Comparison of ENCODE assay signal across 14 cellular contexts in the genomic region with DNA sequence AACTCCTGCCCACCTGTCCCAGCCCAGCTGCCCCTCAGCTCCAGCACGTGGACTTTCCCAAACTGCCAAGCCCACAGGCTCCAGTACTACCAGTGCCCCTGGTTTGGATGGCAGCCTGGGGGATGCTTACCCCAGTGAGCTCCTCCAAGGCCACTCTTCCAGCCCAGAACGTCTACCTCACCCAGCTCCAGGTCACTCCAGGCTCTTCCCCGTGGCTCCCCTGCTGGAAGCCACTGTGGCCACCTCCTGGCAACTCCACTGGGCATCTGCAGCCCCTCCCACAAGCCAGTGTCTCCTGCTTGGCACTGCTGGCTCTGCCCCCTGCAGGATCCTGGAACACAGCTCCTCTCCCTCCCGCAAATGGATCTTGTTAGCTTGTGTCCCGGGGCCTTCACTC. TPM values are rescaled to one million over a fixed set of nuclear protein-coding genes. Genes with fewer than 3 reads are reported as not detected.
A peak's percentile ranks its signal among the peaks of the same experiment; 100 is the strongest.
DNase-seq lines count a peak whose midpoint lies in the region; ATAC-seq, FAIRE-seq and TF ChIP-seq lines count a peak whose summit lies in the region.
"Had no signal": no experiment of that assay in that cellular context is flagged by ENCODE, and none has a peak within 500 bp of the region (broad histone marks: within the 10 kb centered on the region; RNA-seq: fewer than 3 reads in every experiment).

No MANE protein-coding gene starts in this region.

- WGBS in thyroid gland, 2 donors, result 68 to 87% methylated on average over 2 to 5 of the region's 5 CpGs

- ATAC-seq in Right ventricle myocardium superior (ENCODE audit: poor library complexity) (peak; percentile 45), HG03378 (IDR thresholded peaks at IDR 0.05; ENCODE audit: unreplicated experiment) (no peak), GM19455 (IDR thresholded peaks at IDR 0.05; ENCODE audit: unreplicated experiment) (no peak)

- H3K36me3 ChIP-seq in keratinocyte (ENCODE audit: control insufficient read depth in 2 of 2, extremely low read depth in 1 of 2, insufficient read depth in 2 of 2, low read length in 2 of 2) (no peaks in the 10 kb centered on the region), thyroid gland (no peaks in the 10 kb centered on the region)
- H3K36me3 ChIP-seq: neutrophil, Peyer's patch had no signal

- H3K4me2 ChIP-seq in keratinocyte (ENCODE audit: control insufficient read depth, extremely low read depth, insufficient read depth, low read depth, low read length), result peak overlapping the region; percentile 66

- peaks cover 4% of the 10 kb centered on the region for H3K9me1 ChIP-seq in keratinocyte (ENCODE audit: control insufficient read depth, extremely low read depth, insufficient read depth, low read length)

- dilution Hi-C loops in keratinocyte (cut with MboI; ENCODE audit: extremely low pct_ligation_motif_present, low sequenced_read_pairs), result no loop called here

- H3K79me2 ChIP-seq in keratinocyte (ENCODE audit: control insufficient read depth, insufficient read depth, low read length), result no peaks in the 10 kb centered on the region

- no peak for FAIRE-seq in keratinocyte (lab: Jason Lieb, UNC)
- FAIRE-seq: G401.6 had no signal

- POLR2A ChIA-PET in RWPE1 (lab: Yijun Ruan, JAX; ENCODE audit: low non-redundant PET), result no interaction called here

- H4K20me1 ChIP-seq in keratinocyte (ENCODE audit: control insufficient read depth, extremely low read depth, insufficient read depth, low read length), result peaks cover 12% of the 10 kb centered on the region

- no peak overlapping the region for H3K9ac ChIP-seq in keratinocyte (ENCODE audit: control insufficient read depth, extremely low read depth, insufficient read depth, low read length)

- H3K27me3 ChIP-seq in keratinocyte (ENCODE audit: control insufficient read depth, extremely low read depth, insufficient read depth, low read length) (peaks cover 5% of the 10 kb centered on the region), thyroid gland (no peaks in the 10 kb centered on the region)
- H3K27me3 ChIP-seq: neutrophil, Peyer's patch had no signal

- DNase-seq in Right ventricle myocardium superior, result no peak
- no peak for DNase-seq in cardiac septum (ENCODE audit: low spot score)
- no peak for DNase-seq in RWPE1 (ENCODE audit: low spot score)
- no peak for DNase-seq in keratinocyte (ENCODE audit: low read depth, low spot score)
- DNase-seq in thyroid gland, result peak in 1 of 2 donors; percentile 26
- DNase-seq in HCEC 1CT, result no peak
- DNase-seq: left cardiac atrium, NCI-H2171 treated with DMSO at 0.1 percent for 48 hours had no signal

- intact Hi-C loops in Right ventricle myocardium superior (cut with DNase I) (no loop called here), cardiac septum (cut with DNase I) (no loop called here), thyroid gland (cut with DNase I) (no loop called here)

- TF ChIP-seq CTCF in RWPE1 (conservative IDR thresholded peaks at IDR 0.05; ENCODE audit: low read depth) (no peak), keratinocyte (optimal IDR thresholded peaks at IDR 0.05 in 1 of 3, IDR thresholded peaks at IDR 0.05 in 1 of 3, conservative IDR thresholded peaks at IDR 0.05 in 1 of 3; ENCODE audit: extremely low read depth in 1 of 3, insufficient read depth in 2 of 3, low read length in 3 of 3) (peak in 1 of 3 experiments; percentile 14), thyroid gland (IDR thresholded peaks at IDR 0.05) (no peak)

- CTCF ChIA-PET in RWPE1 (lab: Yijun Ruan, JAX), result interaction anchor here (0.7 kb wide), 1 partner anchor 26 kb away, joined by 4 read pairs; no protein-coding TSS in a partner anchor

- peaks cover 26% of the 10 kb centered on the region for H3K4me1 ChIP-seq in keratinocyte (ENCODE audit: control insufficient read depth, extremely low read depth, insufficient read depth, low read length)
- H3K4me1 ChIP-seq in thyroid gland, result peaks cover 38% of the 10 kb centered on the region in 2 donors
- H3K4me1 ChIP-seq: Peyer's patch had no signal

- H2AFZ ChIP-seq in keratinocyte (ENCODE audit: control insufficient read depth, low read length), result peak overlapping the region; percentile 22

- H3K4me3 ChIP-seq in keratinocyte (ENCODE audit: control insufficient read depth in 2 of 3, extremely low read depth in 1 of 3, insufficient read depth in 2 of 3, low read depth in 1 of 3, low read length in 3 of 3), result peak overlapping the region in 1 of 3 experiments; percentile 31
- no peak overlapping the region for H3K4me3 ChIP-seq in thyroid gland (replicated peaks in 1 of 3)
- H3K4me3 ChIP-seq: Peyer's patch had no signal

- no peaks in the 10 kb centered on the region for H3K9me3 ChIP-seq in keratinocyte (ENCODE audit: control insufficient read depth, low read depth, low read length)
- no peaks in the 10 kb centered on the region for H3K9me3 ChIP-seq in thyroid gland
- H3K9me3 ChIP-seq: neutrophil, Peyer's patch had no signal

- TF ChIP-seq POLR2A in thyroid gland (IDR thresholded peaks at IDR 0.05), result no peak

- peak overlapping the region; percentile 98 for H3K27ac ChIP-seq in RWPE1
- H3K27ac ChIP-seq in keratinocyte (ENCODE audit: control insufficient read depth, insufficient read depth, low read length), result no peak overlapping the region
- H3K27ac ChIP-seq in thyroid gland, result peak overlapping the region; percentile 24 to 73 (median 66)
- H3K27ac ChIP-seq: neutrophil, Peyer's patch had no signal

RNA-seq across cellular contexts. Expression of a gene that starts 29.3 kb away (rescaled TPM):
- total RNA-seq in Right ventricle myocardium superior, result 2.3 TPM
- total RNA-seq in cardiac septum, result 0.46 TPM
- polyA plus RNA-seq in keratinocyte, result 0.08 to 0.18 TPM in 2 of 3 replicates, not detected in the other
- not detected for polyA plus RNA-seq in keratinocyte (2011; ENCODE audit: low read depth)
- polyA plus RNA-seq in keratinocyte (2011; cell fraction: cytosol; rRNA removed), result not detected in 2 replicates
- polyA plus RNA-seq in keratinocyte (2011; cell fraction: nucleus; rRNA removed), result not detected in 2 replicates
- not detected in 2 replicates for polyA plus RNA-seq in keratinocyte (2012; ENCODE audit: low replicate concordance)
- polyA minus RNA-seq in keratinocyte, result not detected in 3 replicates
- polyA minus RNA-seq in keratinocyte (2011; cell fraction: cytosol; rRNA and poly(A)+ RNA removed), result not detected
- polyA minus RNA-seq in keratinocyte (2011; cell fraction: nucleus; rRNA and poly(A)+ RNA removed), result not detected in 2 replicates
- total RNA-seq in thyroid gland, result under 1 TPM in 1 of 4 donors, not detected in 3; 0.59 TPM
- total RNA-seq: fibroblast of villous mesenchyme, Peyer's patch had no signal
